17 cellular contexts compared by ENCODE assay signal in genomic region chr14:93733646-93734045, GRCh38. TPM values are rescaled to one million over a fixed set of nuclear protein-coding genes. Genes with fewer than 3 reads are reported as not detected.
DNase-seq lines count a peak whose midpoint lies in the region; ATAC-seq and TF ChIP-seq lines count a peak whose summit lies in the region.
"Had no signal": no experiment of that assay in that cellular context is flagged by ENCODE, and none has a peak within 500 bp of the region (broad histone marks: within the 10 kb centered on the region; RNA-seq: fewer than 3 reads in every experiment).

No MANE protein-coding gene starts in this region.

- H3K4me1 ChIP-seq in HCT116 (ENCODE audit: control insufficient read depth in 1 of 2, insufficient read depth in 2 of 2, low read length in 2 of 2), result peaks cover 4 to 37% of the 10 kb centered on the region in 2 experiments
- H3K4me1 ChIP-seq in spleen, result no peaks in the 10 kb centered on the region
- H3K4me1 ChIP-seq: SJCRH30 had no signal

- POLR2A ChIA-PET in HCT116 (lab: Charles Lee), result no interaction called here

- no peak for TF ChIP-seq RAD21 in HCT116 (IDR thresholded peaks at IDR 0.05; ENCODE audit: low read depth)

- CTCF ChIA-PET in HCT116 (lab: Charles Lee), result no interaction called here

- no peak overlapping the region for H2AFZ ChIP-seq in HCT116 (ENCODE audit: low read depth, low read length, poor library complexity, severe bottlenecking)

- TF ChIP-seq CTCF in HCT116 (IDR thresholded peaks at IDR 0.05 in 2 of 3, conservative IDR thresholded peaks at IDR 0.05 in 1 of 3; ENCODE audit: borderline replicate concordance in 1 of 3, insufficient read depth in 1 of 3, low read depth in 2 of 3, low read length in 2 of 3), result no peak
- no peak for TF ChIP-seq CTCF in spleen (IDR thresholded peaks at IDR 0.05 in 8 of 11, conservative IDR thresholded peaks at IDR 0.05 in 3 of 11)

- ATAC-seq in HCT116, result no peak

- TF ChIP-seq POLR2A in HCT116 (IDR thresholded peaks at IDR 0.05; ENCODE audit: borderline replicate concordance, extremely low read depth, insufficient read depth, insufficient read length) (no peak), spleen (IDR thresholded peaks at IDR 0.05) (no peak)

- intact Hi-C loops in HCT116 (cut with micrococcal nuclease) (loop anchor here (5.0 kb wide), 1 partner anchor 491 kb away; no protein-coding TSS in a partner anchor), spleen (cut with DNase I; ENCODE audit: low total_unique reads) (no loop called here)

- H3K36me3 ChIP-seq in HCT116 (ENCODE audit: control insufficient read depth in 1 of 2, insufficient read depth in 2 of 2, low read length in 2 of 2) (no peaks in the 10 kb centered on the region), spleen (no peaks in the 10 kb centered on the region)
- H3K36me3 ChIP-seq: MG63, SJCRH30 had no signal

- H3K27ac ChIP-seq in HCT116 (ENCODE audit: low read depth, low read length) (no peak overlapping the region), cingulate gyrus (ENCODE audit: low read depth, low read length) (peak overlapping the region; percentile 54), spleen (no peak overlapping the region)
- H3K27ac ChIP-seq: RWPE1, SJCRH30 had no signal

- 70 to 81% (median 78%) methylated on average over 6 of the region's 6 CpGs for WGBS in spleen, 5 donors

- no peaks in the 10 kb centered on the region for H3K79me2 ChIP-seq in HCT116 (ENCODE audit: insufficient read depth, low read length)

- BruUV-seq in HCT116 (replicated peaks; lab: Mats Ljungman, UMichigan), result no TSS peak

- RAD21 ChIA-PET in HCT116 (lab: Charles Lee; ENCODE audit: low non-redundant PET in 1 of 2, low total read pairs in 2 of 2, uncharacterized antibody in 2 of 2, unreplicated experiment in 2 of 2), result no interaction called here

- no peaks in the 10 kb centered on the region for H4K20me1 ChIP-seq in HCT116 (ENCODE audit: insufficient read depth)

- no peaks in the 10 kb centered on the region for H3K27me3 ChIP-seq in HCT116 (ENCODE audit: insufficient read depth, low read length)
- peaks cover 0 to 26% (median 0%) of the 10 kb centered on the region in 7 donors for H3K27me3 ChIP-seq in spleen (replicated peaks in 1 of 7)
- H3K27me3 ChIP-seq: MG63, SJCRH30 had no signal

- H3K4me2 ChIP-seq in HCT116 (ENCODE audit: low read length), result peak overlapping the region; percentile 23; the same call in 1 of the 2 replicates

- H3K4me3 ChIP-seq in HCT116 (replicated peaks in 1 of 2; ENCODE audit: low read depth in 1 of 2, low read length in 2 of 2), result no peak overlapping the region
- H3K4me3 ChIP-seq in spleen, result no peak overlapping the region
- H3K4me3 ChIP-seq: MG63, SJCRH30 had no signal

- no peak overlapping the region for H3K9ac ChIP-seq in HCT116 (ENCODE audit: low read length)

- H3K9me2 ChIP-seq in HCT116 (ENCODE audit: insufficient read depth), result no peaks in the 10 kb centered on the region

- H3K9me3 ChIP-seq in HCT116 (ENCODE audit: control insufficient read depth in 1 of 2, insufficient read depth in 1 of 2, low read depth in 1 of 2, low read length in 2 of 2) (no peaks in the 10 kb centered on the region), spleen (no peaks in the 10 kb centered on the region)
- H3K9me3 ChIP-seq: MG63, SJCRH30 had no signal

- DNase-seq in HCT116 (ENCODE audit: low read depth, low spot score) (no peak), midbrain (lab: John Stamatoyannopoulos, UW) (peak; percentile 46), spleen (peak; percentile 43), NCI-H1105 (lab: John Stamatoyannopoulos, UW) (no peak), NCI-H1092 treated with DMSO at 0.1 percent for 48 hours (lab: John Stamatoyannopoulos, UW) (no peak), NCI-H345 treated with DMSO at 0.1 percent for 48 hours (lab: John Stamatoyannopoulos, UW; ENCODE audit: unreplicated experiment) (no peak)
- DNase-seq: DMS 273 treated with DMSO at 0.1 percent for 48 hours, EL, MG63, NCI-H1105 treated with DMSO at 0.1 percent for 48 hours, NCI-H187 treated with DMSO at 0.1 percent for 48 hours, NCI-H345, NCI-H774, SJCRH30 had no signal

TF ChIP-seq in HCT116, 20 proteins besides CTCF, POLR2A, EP300 and RAD21:
- TF ChIP-seq MAX (IDR thresholded peaks at IDR 0.05), result no peak

RNA-seq across cellular contexts. Expression of gene PRIMA1, which starts 54.6 kb away (rescaled TPM):
- total RNA-seq in HCT116 (2021; ENCODE audit: unreplicated experiment) (1.5 TPM), spleen (under 1 TPM in 3 of 7 donors, not detected in 4; 0.13 to 0.52 (median 0.22) TPM)
- 1.4 and 1.6 TPM in 2 replicates for polyA plus RNA-seq in HCT116 (2012)
- 1 to 10 TPM in 1 of 3 donors, under 1 TPM in 2; 0.09 to 2.0 (median 0.24) TPM for polyA plus RNA-seq in spleen
- total RNA-seq: SJCRH30 had no signal
- polyA plus RNA-seq: CD14-positive monocyte had no signal

Comparison
In these comparisons a context has a peak if more than half of its experiments do, and no peak if none do; other contexts are left out.
1. DNase-seq: peak in midbrain (single experiment) and spleen (single experiment); none in HCT116 (single experiment), NCI-H1105 (single experiment), NCI-H1092 treated with DMSO at 0.1 percent for 48 hours (single experiment) and NCI-H345 treated with DMSO at 0.1 percent for 48 hours (single experiment).